8 cellular contexts compared by ENCODE assay signal in the genomic region with DNA sequence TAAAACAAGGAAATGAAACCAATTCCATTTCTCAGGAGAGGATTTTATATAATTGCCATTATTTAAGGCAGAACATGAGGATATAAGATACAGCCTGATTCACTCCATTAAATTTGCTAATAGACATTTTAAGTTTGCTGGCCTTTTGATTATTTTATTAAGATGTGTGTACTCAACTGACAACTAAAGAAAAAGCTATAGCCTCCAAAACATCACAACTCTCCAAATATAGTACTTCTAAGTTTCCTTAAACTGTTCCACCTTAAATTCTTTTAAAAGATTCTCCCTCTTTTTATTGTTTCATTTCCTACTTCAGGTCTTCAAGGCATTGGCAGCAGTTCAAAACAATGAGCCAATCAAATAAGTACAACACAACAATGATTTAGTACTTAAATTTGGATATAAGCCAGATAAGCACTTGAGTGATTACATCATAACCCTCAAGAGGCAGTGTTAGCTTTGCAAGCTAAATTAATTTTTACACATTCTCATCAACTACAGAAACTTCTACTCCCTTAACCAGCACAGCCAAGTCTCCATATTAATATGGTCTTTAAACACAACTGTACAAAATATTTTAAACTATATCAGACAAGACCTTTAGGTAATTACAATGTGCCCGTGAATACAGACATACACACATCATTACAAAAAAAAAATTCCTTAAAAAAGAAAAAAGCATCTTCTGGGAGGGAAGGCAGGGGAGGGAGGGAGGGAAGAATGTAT.
DNase-seq lines count a peak whose midpoint lies in the region; ATAC-seq and TF ChIP-seq lines count a peak whose summit lies in the region.

No MANE protein-coding gene starts in this region.

- peak; percentile 3 for DNase-seq in COLO668 (lab: John Stamatoyannopoulos, UW; ENCODE audit: unreplicated experiment)
- DNase-seq in LNCaP clone FGC (ENCODE audit: low read depth): peak; percentile 94
- DNase-seq in RPMI8226: peak; percentile 92
- peak; percentile 77 for DNase-seq in fibroblast of peridontal ligament (ENCODE audit: extremely low read depth)
- DNase-seq in putamen (ENCODE audit: low spot score): peak; percentile 6
- no peak for DNase-seq in GOT3 (lab: John Stamatoyannopoulos, UW)
- DNase-seq in activated naive CD4-positive, alpha-beta T cell treated with anti-CD3 and anti-CD28 coated beads, Interleukin-2, amount 50 U/mL, for 16 hours: no peak

- TF ChIP-seq CTCF in LNCaP clone FGC (IDR thresholded peaks at IDR 0.05; ENCODE audit: control insufficient read depth, extremely low read depth, insufficient read depth): no peak

- no peak for ATAC-seq in HG03095 (IDR thresholded peaks at IDR 0.05; ENCODE audit: unreplicated experiment)

- H3K4me3 ChIP-seq in LNCaP clone FGC (ENCODE audit: low read depth, low read length): peak overlapping the region; percentile 9; the same call in 1 of the 2 replicates

Comparison
In these comparisons a context has a peak if more than half of its experiments do, and no peak if none do; other contexts are left out.
1. DNase-seq: peak in COLO668 (single experiment), LNCaP clone FGC (single experiment), RPMI8226 (single experiment), fibroblast of peridontal ligament (single experiment) and putamen (single experiment); none in GOT3 (single experiment) and activated naive CD4-positive, alpha-beta T cell treated with anti-CD3 and anti-CD28 coated beads, Interleukin-2, amount 50 U/mL, for 16 hours (single experiment).